Comparison of ENCODE assay signal across 9 cellular contexts in genomic region chr11:57516061-57516443, GRCh38. TPM values are rescaled to one million over a fixed set of nuclear protein-coding genes. Genes with fewer than 3 reads are reported as not detected.
A peak's percentile ranks its signal among the peaks of the same experiment; 100 is the strongest.
DNase-seq lines count a peak whose midpoint lies in the region; TF ChIP-seq lines count a peak whose summit lies in the region.
"Had no signal": no experiment of that assay in that cellular context is flagged by ENCODE, and none has a peak within 500 bp of the region (broad histone marks: within the 10 kb centered on the region; RNA-seq: fewer than 3 reads in every experiment).

No MANE protein-coding gene starts in this region.

- H3K4me3 ChIP-seq in esophagus squamous epithelium = peak overlapping the region; percentile 36 to 91 (median 77)

- peak overlapping the region; percentile 93 for H3K4me3 Mint-ChIP-seq in progenitor cell of endocrine pancreas (ENCODE audit: low read depth)

- DNase-seq in RPMI8226 (peak; percentile 60), esophagus squamous epithelium (lab: John Stamatoyannopoulos, UW) (no peak), progenitor cell of endocrine pancreas (ENCODE audit: low spot score, unreplicated experiment) (no peak), anterior cingulate cortex (lab: John Stamatoyannopoulos, UW) (no peak), NCI-H510A treated with DMSO at 0.1 percent for 48 hours (lab: John Stamatoyannopoulos, UW) (no peak), cerebellar nuclear complex (lab: John Stamatoyannopoulos, UW) (no peak), superior temporal gyrus (ENCODE audit: extremely low spot score) (no peak)

- H3K27me3 Mint-ChIP-seq in progenitor cell of endocrine pancreas = peaks cover 16% of the 10 kb centered on the region

- H3K36me3 Mint-ChIP-seq in progenitor cell of endocrine pancreas (ENCODE audit: insufficient read depth) = no peaks in the 10 kb centered on the region

- TF ChIP-seq POLR2A in esophagus squamous epithelium (IDR thresholded peaks at IDR 0.05) = no peak

- peaks cover 0 to 25% (median 0%) of the 10 kb centered on the region in 4 donors for H3K27me3 ChIP-seq in esophagus squamous epithelium

- H3K27ac Mint-ChIP-seq in progenitor cell of endocrine pancreas = peak overlapping the region; percentile 94

- no peaks in the 10 kb centered on the region for H3K9me3 Mint-ChIP-seq in progenitor cell of endocrine pancreas (ENCODE audit: low read depth)

- H3K4me1 Mint-ChIP-seq in progenitor cell of endocrine pancreas (ENCODE audit: low read depth) = peaks cover 8% of the 10 kb centered on the region

- TF ChIP-seq CTCF in esophagus squamous epithelium (IDR thresholded peaks at IDR 0.05) (no peak), progenitor cell of endocrine pancreas (IDR thresholded peaks at IDR 0.05; ENCODE audit: unreplicated experiment) (no peak)

- peaks cover 6% of the 10 kb centered on the region; the same call in 1 of the 2 replicates for H3K4me1 ChIP-seq in ES-I3 (ENCODE audit: insufficient read depth, low read length)
- H3K4me1 ChIP-seq in esophagus squamous epithelium = peaks cover 13 to 35% (median 19%) of the 10 kb centered on the region in 3 donors

- H3K27ac ChIP-seq in esophagus squamous epithelium = peak overlapping the region in 3 of 4 donors; percentile 67 to 85 (median 75)

- peak overlapping the region; percentile 58 for H3K9ac ChIP-seq in ES-I3 (ENCODE audit: low read depth, low read length)

- H3K9me3 ChIP-seq in ES-I3 (ENCODE audit: control insufficient read depth, insufficient read depth, low read length) (no peaks in the 10 kb centered on the region), esophagus squamous epithelium (no peaks in the 10 kb centered on the region)

- intact Hi-C loops in esophagus squamous epithelium (cut with DNase I) = no loop called here

- 24 to 29% methylated on average over 3 to 4 of the region's 5 CpGs for WGBS in esophagus squamous epithelium, 2 donors

- no peaks in the 10 kb centered on the region for H3K36me3 ChIP-seq in ES-I3 (ENCODE audit: insufficient read depth, low read length)
- no peaks in the 10 kb centered on the region for H3K36me3 ChIP-seq in esophagus squamous epithelium

RNA-seq across cellular contexts. Expression of gene SLC43A1, which starts 0.6 kb away (rescaled TPM):
- 10 to 100 TPM in 1 of 4 donors, 1 to 10 TPM in 3; 1.8 to 11.4 (median 4.1) TPM for total RNA-seq in esophagus squamous epithelium
- total RNA-seq in progenitor cell of endocrine pancreas = 46.9 and 48.5 TPM in 2 replicates

RNA-seq across cellular contexts. Expression of gene TIMM10, which starts 14.5 kb away (rescaled TPM):
- total RNA-seq in esophagus squamous epithelium = 10 to 100 TPM; 33.0 to 47.3 (median 38.7) TPM
- 63.4 and 63.5 TPM in 2 replicates for total RNA-seq in progenitor cell of endocrine pancreas

RNA-seq across cellular contexts. Expression of gene SMTNL1, which starts 21.3 kb away (rescaled TPM):
- total RNA-seq in esophagus squamous epithelium = not detected
- total RNA-seq in progenitor cell of endocrine pancreas = not detected in 2 replicates
- total RNA-seq: glomerular endothelial cell had no signal

RNA-seq across cellular contexts. Expression of gene UBE2L6, which starts 51.4 kb away (rescaled TPM):
- total RNA-seq in esophagus squamous epithelium = 10 to 100 TPM; 11.0 to 46.4 (median 22.0) TPM
- total RNA-seq in progenitor cell of endocrine pancreas = 30.6 and 34.3 TPM in 2 replicates

RNA-seq across cellular contexts. Expression of gene RTN4RL2, which starts 55.7 kb away (rescaled TPM):
- total RNA-seq in esophagus squamous epithelium (1 to 10 TPM in 2 of 4 donors, under 1 TPM in 2; 0.66 to 1.1 (median 0.90) TPM), progenitor cell of endocrine pancreas (1.9 and 2.1 TPM in 2 replicates)
